12 cellular contexts compared by ENCODE assay signal in the genomic region with DNA sequence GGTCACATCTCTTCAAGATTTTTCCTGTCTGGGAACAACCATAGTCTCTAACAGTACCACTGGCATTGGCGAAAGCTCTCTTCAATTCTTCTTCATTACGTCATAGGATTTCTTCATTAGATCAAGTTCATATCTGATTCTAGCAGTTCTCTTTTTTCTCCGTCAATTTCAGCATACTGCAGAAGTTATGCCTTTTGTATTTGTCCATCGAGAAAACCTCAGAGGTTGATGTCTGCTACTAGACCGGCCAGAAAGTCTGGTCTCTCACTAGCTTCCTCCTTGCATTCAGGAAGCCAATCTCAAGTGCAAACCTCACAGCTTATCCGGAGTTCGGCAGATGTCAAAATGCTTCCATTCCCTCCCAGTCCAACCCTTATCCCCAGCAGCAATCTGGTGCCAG. TPM values are rescaled to one million over a fixed set of nuclear protein-coding genes. Genes with fewer than 3 reads are reported as not detected.
A peak's percentile ranks its signal among the peaks of the same experiment; 100 is the strongest.
DNase-seq lines count a peak whose midpoint lies in the region; ATAC-seq and TF ChIP-seq lines count a peak whose summit lies in the region.
"Had no signal": no experiment of that assay in that cellular context is flagged by ENCODE, and none has a peak within 500 bp of the region (broad histone marks: within the 10 kb centered on the region; RNA-seq: fewer than 3 reads in every experiment).

No MANE protein-coding gene starts in this region.

- peak; percentile 73 for ATAC-seq in HG03139 (IDR thresholded peaks at IDR 0.05; ENCODE audit: unreplicated experiment)
- ATAC-seq in stimulated activated memory B cell treated with anti-CD40 and anti-IgM and Interleukin-4, amounts not matched to agents 10 μg/mL and 1 μg/mL and 100 μg/mL, for 72 hours = no peak

- no peaks in the 10 kb centered on the region for H3K9me3 ChIP-seq in endodermal cell (ENCODE audit: control insufficient read depth, low read length)

- no peak overlapping the region for H3K9ac ChIP-seq in endodermal cell (ENCODE audit: extremely low read depth, low read length, poor library complexity, severe bottlenecking)

- H3K27ac Mint-ChIP-seq in T-helper 1 cell treated with Interleukin-12 subunit alpha and Interleukin-12 subunit beta and Interleukin-4 antibody, amounts not matched to agents 30 μg/mL and 1 μg/mL, for 36 hours = no peak overlapping the region
- no peak overlapping the region for H3K27ac Mint-ChIP-seq in stimulated activated memory B cell treated with anti-CD40 and anti-IgM and Interleukin-4, amounts not matched to agents 10 μg/mL and 1 μg/mL and 100 μg/mL, for 72 hours
- no peak overlapping the region for H3K27ac Mint-ChIP-seq in activated naive CD4-positive, alpha-beta T cell treated with anti-CD3 and anti-CD28 coated beads, Interleukin-2, amount 10 ng/mL, durations not matched to agents 7 days and 5 days
- no peak overlapping the region for H3K27ac Mint-ChIP-seq in endodermal cell

- no peak for TF ChIP-seq CTCF in endodermal cell (conservative IDR thresholded peaks at IDR 0.05)

- DNase-seq in T-helper 1 cell (no peak), cerebellar cortex (ENCODE audit: low spot score) (peak; percentile 77), SK-N-DZ (ENCODE audit: low spot score) (no peak), endodermal cell (no peak)
- no peak for DNase-seq in activated naive CD4-positive, alpha-beta T cell treated with anti-CD3 and anti-CD28 coated beads, Interleukin-2, amount 10 ng/mL, durations not matched to agents 7 days and 5 days
- DNase-seq: activated CD4-positive, alpha-beta T cell treated with anti-CD3 and anti-CD28 coated beads for 1 hour; NCI-H1930 had no signal

- H3K9me3 Mint-ChIP-seq in T-helper 1 cell treated with Interleukin-12 subunit alpha and Interleukin-12 subunit beta and Interleukin-4 antibody, amounts not matched to agents 30 μg/mL and 1 μg/mL, for 36 hours = no peaks in the 10 kb centered on the region
- no peaks in the 10 kb centered on the region for H3K9me3 Mint-ChIP-seq in stimulated activated memory B cell treated with anti-CD40 and anti-IgM and Interleukin-4, amounts not matched to agents 10 μg/mL and 1 μg/mL and 100 μg/mL, for 72 hours
- H3K9me3 Mint-ChIP-seq in activated naive CD4-positive, alpha-beta T cell treated with anti-CD3 and anti-CD28 coated beads, Interleukin-2, amount 10 ng/mL, durations not matched to agents 7 days and 5 days = no peaks in the 10 kb centered on the region
- H3K9me3 Mint-ChIP-seq in endodermal cell = no peaks in the 10 kb centered on the region

- CTCF ChIA-PET in activated naive CD4-positive, alpha-beta T cell treated with anti-CD3 and anti-CD28 coated beads, Interleukin-2, amount 10 ng/mL, durations not matched to agents 7 days and 5 days (lab: Charles Lee) = no interaction called here

- H3K27me3 ChIP-seq in endodermal cell (ENCODE audit: control insufficient read depth, insufficient read depth, low read length, poor library complexity, severe bottlenecking) = no peaks in the 10 kb centered on the region
- H3K27me3 ChIP-seq: cardiac muscle cell had no signal

- no peaks in the 10 kb centered on the region for H3K36me3 ChIP-seq in endodermal cell (ENCODE audit: control insufficient read depth, insufficient read depth, low read length)
- H3K36me3 ChIP-seq: cardiac muscle cell had no signal

- H3K4me1 Mint-ChIP-seq in T-helper 1 cell treated with Interleukin-12 subunit alpha and Interleukin-12 subunit beta and Interleukin-4 antibody, amounts not matched to agents 30 μg/mL and 1 μg/mL, for 36 hours (ENCODE audit: low read depth) = peaks cover 19% of the 10 kb centered on the region
- H3K4me1 Mint-ChIP-seq in stimulated activated memory B cell treated with anti-CD40 and anti-IgM and Interleukin-4, amounts not matched to agents 10 μg/mL and 1 μg/mL and 100 μg/mL, for 72 hours = peaks cover 10% of the 10 kb centered on the region
- H3K4me1 Mint-ChIP-seq in activated naive CD4-positive, alpha-beta T cell treated with anti-CD3 and anti-CD28 coated beads, Interleukin-2, amount 10 ng/mL, durations not matched to agents 7 days and 5 days = peaks cover 11% of the 10 kb centered on the region
- peaks cover 15% of the 10 kb centered on the region for H3K4me1 Mint-ChIP-seq in endodermal cell

- peaks cover 3% of the 10 kb centered on the region for H3K27me3 Mint-ChIP-seq in T-helper 1 cell treated with Interleukin-12 subunit alpha and Interleukin-12 subunit beta and Interleukin-4 antibody, amounts not matched to agents 30 μg/mL and 1 μg/mL, for 36 hours (ENCODE audit: low read depth)
- H3K27me3 Mint-ChIP-seq in stimulated activated memory B cell treated with anti-CD40 and anti-IgM and Interleukin-4, amounts not matched to agents 10 μg/mL and 1 μg/mL and 100 μg/mL, for 72 hours = no peaks in the 10 kb centered on the region
- no peaks in the 10 kb centered on the region for H3K27me3 Mint-ChIP-seq in activated naive CD4-positive, alpha-beta T cell treated with anti-CD3 and anti-CD28 coated beads, Interleukin-2, amount 10 ng/mL, durations not matched to agents 7 days and 5 days
- no peaks in the 10 kb centered on the region for H3K27me3 Mint-ChIP-seq in endodermal cell (ENCODE audit: insufficient read depth)

- H3K4me3 ChIP-seq in endodermal cell (ENCODE audit: low read length) = no peak overlapping the region
- H3K4me3 ChIP-seq: cardiac muscle cell had no signal

- 93 to 100% methylated on average over 7 of the region's 7 CpGs for WGBS in endodermal cell (ENCODE audit: insufficient coverage in 1 of 2, insufficient read length in 1 of 2), 2 experiments

- H3K4me1 ChIP-seq in endodermal cell (ENCODE audit: control insufficient read depth, insufficient read depth, low read length) = peaks cover 12% of the 10 kb centered on the region

- H3K4me3 Mint-ChIP-seq in T-helper 1 cell treated with Interleukin-12 subunit alpha and Interleukin-12 subunit beta and Interleukin-4 antibody, amounts not matched to agents 30 μg/mL and 1 μg/mL, for 36 hours = peak overlapping the region; percentile 43
- peak overlapping the region; percentile 6 for H3K4me3 Mint-ChIP-seq in stimulated activated memory B cell treated with anti-CD40 and anti-IgM and Interleukin-4, amounts not matched to agents 10 μg/mL and 1 μg/mL and 100 μg/mL, for 72 hours
- no peak overlapping the region for H3K4me3 Mint-ChIP-seq in activated naive CD4-positive, alpha-beta T cell treated with anti-CD3 and anti-CD28 coated beads, Interleukin-2, amount 10 ng/mL, durations not matched to agents 7 days and 5 days
- no peak overlapping the region for H3K4me3 Mint-ChIP-seq in endodermal cell

- H3K27ac ChIP-seq in endodermal cell (ENCODE audit: low read depth, low read length) = no peak overlapping the region
- H3K27ac ChIP-seq: cardiac muscle cell had no signal

- no peaks in the 10 kb centered on the region for H3K36me3 Mint-ChIP-seq in T-helper 1 cell treated with Interleukin-12 subunit alpha and Interleukin-12 subunit beta and Interleukin-4 antibody, amounts not matched to agents 30 μg/mL and 1 μg/mL, for 36 hours (ENCODE audit: low read depth)
- H3K36me3 Mint-ChIP-seq in stimulated activated memory B cell treated with anti-CD40 and anti-IgM and Interleukin-4, amounts not matched to agents 10 μg/mL and 1 μg/mL and 100 μg/mL, for 72 hours = no peaks in the 10 kb centered on the region
- no peaks in the 10 kb centered on the region for H3K36me3 Mint-ChIP-seq in activated naive CD4-positive, alpha-beta T cell treated with anti-CD3 and anti-CD28 coated beads, Interleukin-2, amount 10 ng/mL, durations not matched to agents 7 days and 5 days
- no peaks in the 10 kb centered on the region for H3K36me3 Mint-ChIP-seq in endodermal cell (ENCODE audit: low read depth)

RNA-seq across cellular contexts. Expression of a gene that starts 56.6 kb away (rescaled TPM):
- not detected in 2 replicates for polyA plus RNA-seq in SK-N-DZ (2014; cell fraction: cytosol; rRNA removed)
- not detected in 2 replicates for polyA plus RNA-seq in SK-N-DZ (2014; cell fraction: nucleus; rRNA removed)
- under 1 TPM in 1 of 2 donors, not detected in 1; 0.09 TPM for total RNA-seq in endodermal cell
- polyA plus RNA-seq in endodermal cell (2013, experiment 1 of 2) = not detected
- not detected for polyA plus RNA-seq in endodermal cell (2013, experiment 2 of 2)
- total RNA-seq: cardiac muscle cell had no signal
- polyA plus RNA-seq: AG04450, cardiac muscle cell had no signal

Comparison
In these comparisons a context has a peak if more than half of its experiments do, and no peak if none do; other contexts are left out.
1. H3K4me3 Mint-ChIP-seq: peak in T-helper 1 cell treated with Interleukin-12 subunit alpha and Interleukin-12 subunit beta and Interleukin-4 antibody, amounts not matched to agents 30 μg/mL and 1 μg/mL, for 36 hours (single experiment) and stimulated activated memory B cell treated with anti-CD40 and anti-IgM and Interleukin-4, amounts not matched to agents 10 μg/mL and 1 μg/mL and 100 μg/mL, for 72 hours (single experiment); none in activated naive CD4-positive, alpha-beta T cell treated with anti-CD3 and anti-CD28 coated beads, Interleukin-2, amount 10 ng/mL, durations not matched to agents 7 days and 5 days (single experiment) and endodermal cell (single experiment).